Comparison of ENCODE assay signal across 24 cellular contexts in the genomic region with DNA sequence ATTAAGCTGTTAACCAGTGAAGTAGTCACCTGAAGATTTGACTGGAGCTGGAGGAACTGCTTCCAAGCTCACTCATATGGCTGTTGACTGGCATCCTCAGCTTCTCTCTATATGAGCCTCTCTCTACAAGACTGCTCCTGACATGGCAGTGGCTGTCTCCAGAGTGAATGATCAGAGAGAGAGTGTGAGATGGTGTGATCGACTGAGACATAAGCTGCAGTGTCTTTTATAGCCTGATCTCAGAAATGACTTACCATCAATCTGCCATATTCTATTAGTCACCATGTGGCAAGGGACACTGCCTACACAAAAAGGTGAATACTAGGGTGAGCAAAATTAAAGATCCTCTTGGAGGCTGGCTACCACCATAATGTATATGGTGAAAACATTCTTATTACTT. TPM values are rescaled to one million over a fixed set of nuclear protein-coding genes. Genes with fewer than 3 reads are reported as not detected.
DNase-seq lines count a peak whose midpoint lies in the region; ATAC-seq lines count a peak whose summit lies in the region.
"Had no signal": no experiment of that assay in that cellular context is flagged by ENCODE, and none has a peak within 500 bp of the region (broad histone marks: within the 10 kb centered on the region; RNA-seq: fewer than 3 reads in every experiment).

No MANE protein-coding gene starts in this region.

- CTCF ChIA-PET in activated CD4-positive, alpha-beta T cell treated with anti-CD3 and anti-CD28 coated beads for 36 hours (lab: Charles Lee) = interaction anchor here (0.5 to 0.6 kb wide), 2 partner anchors 44 to 176 kb away, joined by 3 read pairs; no protein-coding TSS in a partner anchor
- CTCF ChIA-PET in activated CD4-positive, alpha-beta T cell treated with anti-CD3 and anti-CD28 coated beads, Interleukin-2, amount 10 ng/mL, durations not matched to agents 7 days and 5 days (lab: Charles Lee) = no interaction called here

- peaks cover 2% of the 10 kb centered on the region for H3K27me3 Mint-ChIP-seq in activated CD4-positive, alpha-beta T cell treated with anti-CD3 and anti-CD28 coated beads for 36 hours
- peaks cover 4% of the 10 kb centered on the region for H3K27me3 Mint-ChIP-seq in activated CD4-positive, alpha-beta T cell treated with anti-CD3 and anti-CD28 coated beads, Interleukin-2, amount 10 ng/mL, durations not matched to agents 7 days and 5 days
- H3K27me3 Mint-ChIP-seq in activated T-cell treated with anti-CD3 and anti-CD28 coated beads, Interleukin-2, amount 50 U/mL, for 4 hours (ENCODE audit: low read depth) = no peaks in the 10 kb centered on the region
- H3K27me3 Mint-ChIP-seq in activated T-cell treated with anti-CD3 and anti-CD28 coated beads, Interleukin-2, amount 50 U/mL, for 24 hours = no peaks in the 10 kb centered on the region
- H3K27me3 Mint-ChIP-seq in activated naive CD8-positive, alpha-beta T cell treated with anti-CD3 and anti-CD28 coated beads, Interleukin-2, amount 50 U/mL, for 24 hours = no peaks in the 10 kb centered on the region
- H3K27me3 Mint-ChIP-seq in activated naive CD8-positive, alpha-beta T cell treated with anti-CD3 and anti-CD28 coated beads for 36 hours = no peaks in the 10 kb centered on the region
- no peaks in the 10 kb centered on the region for H3K27me3 Mint-ChIP-seq in stimulated activated naive CD8-positive, alpha-beta T cell treated with anti-CD3 and anti-CD28 coated beads, Interleukin-15, amount 100 ng/mL, for 72 hours
- H3K27me3 Mint-ChIP-seq: CD4-positive, alpha-beta T cell; CD8-positive, alpha-beta memory T cell had no signal

- peaks cover 15% of the 10 kb centered on the region for H3K4me1 Mint-ChIP-seq in activated CD4-positive, alpha-beta T cell treated with anti-CD3 and anti-CD28 coated beads for 36 hours
- H3K4me1 Mint-ChIP-seq in activated CD4-positive, alpha-beta T cell treated with anti-CD3 and anti-CD28 coated beads, Interleukin-2, amount 10 ng/mL, durations not matched to agents 7 days and 5 days = peaks cover 12% of the 10 kb centered on the region
- H3K4me1 Mint-ChIP-seq in activated T-cell treated with anti-CD3 and anti-CD28 coated beads, Interleukin-2, amount 50 U/mL, for 4 hours (ENCODE audit: low read depth) = peaks cover 7% of the 10 kb centered on the region
- H3K4me1 Mint-ChIP-seq in activated T-cell treated with anti-CD3 and anti-CD28 coated beads, Interleukin-2, amount 50 U/mL, for 24 hours (ENCODE audit: low read depth) = peaks cover 17% of the 10 kb centered on the region
- peaks cover 6% of the 10 kb centered on the region for H3K4me1 Mint-ChIP-seq in activated naive CD8-positive, alpha-beta T cell treated with anti-CD3 and anti-CD28 coated beads, Interleukin-2, amount 50 U/mL, for 24 hours
- peaks cover 2% of the 10 kb centered on the region for H3K4me1 Mint-ChIP-seq in activated naive CD8-positive, alpha-beta T cell treated with anti-CD3 and anti-CD28 coated beads for 36 hours
- H3K4me1 Mint-ChIP-seq in stimulated activated naive CD8-positive, alpha-beta T cell treated with anti-CD3 and anti-CD28 coated beads, Interleukin-15, amount 100 ng/mL, for 72 hours = peaks cover 9% of the 10 kb centered on the region

- no peak overlapping the region for H3K4me3 Mint-ChIP-seq in activated CD4-positive, alpha-beta T cell treated with anti-CD3 and anti-CD28 coated beads for 36 hours
- no peak overlapping the region for H3K4me3 Mint-ChIP-seq in activated CD4-positive, alpha-beta T cell treated with anti-CD3 and anti-CD28 coated beads, Interleukin-2, amount 10 ng/mL, durations not matched to agents 7 days and 5 days
- no peak overlapping the region for H3K4me3 Mint-ChIP-seq in activated T-cell treated with anti-CD3 and anti-CD28 coated beads, Interleukin-2, amount 50 U/mL, for 4 hours
- H3K4me3 Mint-ChIP-seq in activated T-cell treated with anti-CD3 and anti-CD28 coated beads, Interleukin-2, amount 50 U/mL, for 24 hours = no peak overlapping the region
- no peak overlapping the region for H3K4me3 Mint-ChIP-seq in activated naive CD8-positive, alpha-beta T cell treated with anti-CD3 and anti-CD28 coated beads, Interleukin-2, amount 50 U/mL, for 24 hours
- H3K4me3 Mint-ChIP-seq in activated naive CD8-positive, alpha-beta T cell treated with anti-CD3 and anti-CD28 coated beads for 36 hours = no peak overlapping the region
- H3K4me3 Mint-ChIP-seq in stimulated activated naive CD8-positive, alpha-beta T cell treated with anti-CD3 and anti-CD28 coated beads, Interleukin-15, amount 100 ng/mL, for 72 hours = no peak overlapping the region
- H3K4me3 Mint-ChIP-seq: CD14-positive monocyte; CD4-positive, alpha-beta T cell; CD8-positive, alpha-beta memory T cell had no signal

- no peak overlapping the region for H3K27ac Mint-ChIP-seq in activated CD4-positive, alpha-beta T cell treated with anti-CD3 and anti-CD28 coated beads for 36 hours
- H3K27ac Mint-ChIP-seq in activated CD4-positive, alpha-beta T cell treated with anti-CD3 and anti-CD28 coated beads, Interleukin-2, amount 10 ng/mL, durations not matched to agents 7 days and 5 days = no peak overlapping the region
- H3K27ac Mint-ChIP-seq in activated T-cell treated with anti-CD3 and anti-CD28 coated beads, Interleukin-2, amount 50 U/mL, for 24 hours = no peak overlapping the region
- no peak overlapping the region for H3K27ac Mint-ChIP-seq in activated naive CD8-positive, alpha-beta T cell treated with anti-CD3 and anti-CD28 coated beads, Interleukin-2, amount 50 U/mL, for 24 hours
- H3K27ac Mint-ChIP-seq in activated naive CD8-positive, alpha-beta T cell treated with anti-CD3 and anti-CD28 coated beads for 36 hours = no peak overlapping the region
- no peak overlapping the region for H3K27ac Mint-ChIP-seq in stimulated activated naive CD8-positive, alpha-beta T cell treated with anti-CD3 and anti-CD28 coated beads, Interleukin-15, amount 100 ng/mL, for 72 hours
- H3K27ac Mint-ChIP-seq: CD14-positive monocyte; CD4-positive, alpha-beta T cell; CD8-positive, alpha-beta memory T cell had no signal

- POLR2A ChIA-PET in activated CD4-positive, alpha-beta T cell treated with anti-CD3 and anti-CD28 coated beads for 36 hours (lab: Charles Lee) = interaction anchor here (0.5 kb wide), 1 partner anchor 74 kb away, joined by 5 read pairs; no protein-coding TSS in a partner anchor
- POLR2A ChIA-PET in activated CD4-positive, alpha-beta T cell treated with anti-CD3 and anti-CD28 coated beads, Interleukin-2, amount 10 ng/mL, durations not matched to agents 7 days and 5 days (lab: Charles Lee) = no interaction called here

- peak; percentile 83 for ATAC-seq in activated CD4-positive, alpha-beta T cell treated with anti-CD3 and anti-CD28 coated beads for 36 hours
- peak; percentile 46 to 69 for ATAC-seq in activated T-cell treated with anti-CD3 and anti-CD28 coated beads, Interleukin-2, amount 50 U/mL, for 4 hours
- peak; percentile 49 for ATAC-seq in activated naive CD8-positive, alpha-beta T cell treated with anti-CD3 and anti-CD28 coated beads, Interleukin-2, amount 50 U/mL, for 24 hours
- peak; percentile 20 for ATAC-seq in stimulated activated naive CD8-positive, alpha-beta T cell treated with anti-CD3 and anti-CD28 coated beads, Interleukin-15, amount 100 ng/mL, for 72 hours
- ATAC-seq: A549, GM12878 had no signal

- no peaks in the 10 kb centered on the region for H3K9me3 Mint-ChIP-seq in activated CD4-positive, alpha-beta T cell treated with anti-CD3 and anti-CD28 coated beads for 36 hours (ENCODE audit: low read depth)
- H3K9me3 Mint-ChIP-seq in activated CD4-positive, alpha-beta T cell treated with anti-CD3 and anti-CD28 coated beads, Interleukin-2, amount 10 ng/mL, durations not matched to agents 7 days and 5 days = peaks cover 9% of the 10 kb centered on the region
- no peaks in the 10 kb centered on the region for H3K9me3 Mint-ChIP-seq in activated T-cell treated with anti-CD3 and anti-CD28 coated beads, Interleukin-2, amount 50 U/mL, for 4 hours
- no peaks in the 10 kb centered on the region for H3K9me3 Mint-ChIP-seq in activated T-cell treated with anti-CD3 and anti-CD28 coated beads, Interleukin-2, amount 50 U/mL, for 24 hours
- no peaks in the 10 kb centered on the region for H3K9me3 Mint-ChIP-seq in activated naive CD8-positive, alpha-beta T cell treated with anti-CD3 and anti-CD28 coated beads, Interleukin-2, amount 50 U/mL, for 24 hours
- H3K9me3 Mint-ChIP-seq in activated naive CD8-positive, alpha-beta T cell treated with anti-CD3 and anti-CD28 coated beads for 36 hours = no peaks in the 10 kb centered on the region
- H3K9me3 Mint-ChIP-seq in stimulated activated naive CD8-positive, alpha-beta T cell treated with anti-CD3 and anti-CD28 coated beads, Interleukin-15, amount 100 ng/mL, for 72 hours = no peaks in the 10 kb centered on the region
- H3K9me3 Mint-ChIP-seq: CD4-positive, alpha-beta T cell; CD8-positive, alpha-beta memory T cell had no signal

- DNase-seq in activated CD4-positive, alpha-beta T cell treated with anti-CD3 and anti-CD28 coated beads for 36 hours = no peak
- DNase-seq in activated CD4-positive, alpha-beta T cell treated with anti-CD3 and anti-CD28 coated beads, Interleukin-2, amount 10 ng/mL, durations not matched to agents 7 days and 5 days = no peak
- DNase-seq in activated T-cell treated with anti-CD3 and anti-CD28 coated beads, Interleukin-2, amount 50 U/mL, for 4 hours = no peak
- no peak for DNase-seq in activated T-cell treated with anti-CD3 and anti-CD28 coated beads, Interleukin-2, amount 50 U/mL, for 24 hours
- DNase-seq in activated naive CD8-positive, alpha-beta T cell treated with anti-CD3 and anti-CD28 coated beads, Interleukin-2, amount 50 U/mL, for 24 hours = no peak
- no peak for DNase-seq in activated naive CD8-positive, alpha-beta T cell treated with anti-CD3 and anti-CD28 coated beads for 36 hours
- no peak for DNase-seq in stimulated activated naive CD8-positive, alpha-beta T cell treated with anti-CD3 and anti-CD28 coated beads, Interleukin-15, amount 100 ng/mL, for 72 hours
- no peak for DNase-seq in SKM-1 (lab: John Stamatoyannopoulos, UW; ENCODE audit: unreplicated experiment)
- DNase-seq: 8988T; ACHN; AML-193; BE2C; CD4-positive, alpha-beta T cell; CD8-positive, alpha-beta memory T cell; DMS 273 treated with DMSO at 0.1 percent for 48 hours; DMS79; EL; GDM1; GM23248; H7; HCEC 1CT had no signal

- H3K36me3 Mint-ChIP-seq in activated CD4-positive, alpha-beta T cell treated with anti-CD3 and anti-CD28 coated beads for 36 hours (ENCODE audit: low read depth) = no peaks in the 10 kb centered on the region
- H3K36me3 Mint-ChIP-seq in activated CD4-positive, alpha-beta T cell treated with anti-CD3 and anti-CD28 coated beads, Interleukin-2, amount 10 ng/mL, durations not matched to agents 7 days and 5 days (ENCODE audit: low read depth) = peaks cover 4% of the 10 kb centered on the region
- no peaks in the 10 kb centered on the region for H3K36me3 Mint-ChIP-seq in activated T-cell treated with anti-CD3 and anti-CD28 coated beads, Interleukin-2, amount 50 U/mL, for 4 hours (ENCODE audit: insufficient read depth)
- H3K36me3 Mint-ChIP-seq in activated T-cell treated with anti-CD3 and anti-CD28 coated beads, Interleukin-2, amount 50 U/mL, for 24 hours (ENCODE audit: low read depth) = no peaks in the 10 kb centered on the region
- peaks cover 1% of the 10 kb centered on the region for H3K36me3 Mint-ChIP-seq in activated naive CD8-positive, alpha-beta T cell treated with anti-CD3 and anti-CD28 coated beads, Interleukin-2, amount 50 U/mL, for 24 hours (ENCODE audit: low read depth)
- H3K36me3 Mint-ChIP-seq in activated naive CD8-positive, alpha-beta T cell treated with anti-CD3 and anti-CD28 coated beads for 36 hours = no peaks in the 10 kb centered on the region
- H3K36me3 Mint-ChIP-seq: CD14-positive monocyte; CD8-positive, alpha-beta memory T cell had no signal

- intact Hi-C loops in activated CD4-positive, alpha-beta T cell treated with anti-CD3 and anti-CD28 coated beads for 36 hours (cut with DNase I, micrococcal nuclease) = no loop called here

RNA-seq across cellular contexts. Expression of gene RBMS1, which starts 7.8 kb away (rescaled TPM):
- total RNA-seq in activated CD4-positive, alpha-beta T cell treated with anti-CD3 and anti-CD28 coated beads for 36 hours = 10 to 100 TPM; 39.3 to 47.7 TPM
- 100 to 1,000 TPM in 1 of 2 experiments, 10 to 100 TPM in 1; 84.4 to 100 TPM for total RNA-seq in activated CD4-positive, alpha-beta T cell treated with anti-CD3 and anti-CD28 coated beads, Interleukin-2, amount 10 ng/mL, durations not matched to agents 7 days and 5 days
- total RNA-seq in activated T-cell treated with anti-CD3 and anti-CD28 coated beads, Interleukin-2, amount 50 U/mL, for 4 hours = 10 to 100 TPM; 47.1 to 63.4 (median 56.3) TPM
- total RNA-seq in activated naive CD8-positive, alpha-beta T cell treated with anti-CD3 and anti-CD28 coated beads for 36 hours = 10 to 100 TPM; 39.3 to 39.9 TPM

Comparison
In these comparisons a context has a peak if more than half of its experiments do, and no peak if none do; other contexts are left out.
1. ATAC-seq: peak in every context shown above with its lines; median percentile 83 in activated CD4-positive, alpha-beta T cell treated with anti-CD3 and anti-CD28 coated beads for 36 hours; 58 in activated T-cell treated with anti-CD3 and anti-CD28 coated beads, Interleukin-2, amount 50 U/mL, for 4 hours; 49 in activated naive CD8-positive, alpha-beta T cell treated with anti-CD3 and anti-CD28 coated beads, Interleukin-2, amount 50 U/mL, for 24 hours; 20 in stimulated activated naive CD8-positive, alpha-beta T cell treated with anti-CD3 and anti-CD28 coated beads, Interleukin-15, amount 100 ng/mL, for 72 hours.